In genomic region chr1:147252540-147252939, GRCh38 we compare ENCODE assay signal across 23 cellular contexts. TPM values are rescaled to one million over a fixed set of nuclear protein-coding genes. Genes with fewer than 3 reads are reported as not detected.
DNase-seq lines count a peak whose midpoint lies in the region; ATAC-seq and TF ChIP-seq lines count a peak whose summit lies in the region.
"Had no signal": no experiment of that assay in that cellular context is flagged by ENCODE, and none has a peak within 500 bp of the region (broad histone marks: within the 10 kb centered on the region; RNA-seq: fewer than 3 reads in every experiment).

No MANE protein-coding gene starts in this region.

- no peaks in the 10 kb centered on the region for H3K23me2 ChIP-seq in H9 (ENCODE audit: insufficient read length, low read depth, low read length, poor library complexity, severe bottlenecking)

- no peak overlapping the region for H2AK5ac ChIP-seq in H9 (ENCODE audit: insufficient read length, low read length)

- no peak for TF ChIP-seq CTCF in H9 (conservative IDR thresholded peaks at IDR 0.05)

- H3K23ac ChIP-seq in H9 (ENCODE audit: insufficient read length, low read depth, low read length) = no peak overlapping the region

- H3K27me3 Mint-ChIP-seq in H9 (ENCODE audit: low read depth) = no peaks in the 10 kb centered on the region
- no peaks in the 10 kb centered on the region for H3K27me3 Mint-ChIP-seq in stimulated activated naive B cell treated with anti-CD40 and anti-IgM and Interleukin-4, amounts not matched to agents 10 μg/mL and 1 μg/mL and 100 μg/mL, for 72 hours

- H3K36me3 Mint-ChIP-seq in H9 (ENCODE audit: insufficient read depth in 1 of 3, low read depth in 3 of 3) = peaks cover 13 to 29% (median 17%) of the 10 kb centered on the region in 3 experiments; a peak in 6 of 7 replicates
- peaks cover 22 to 50% of the 10 kb centered on the region in 2 donors for H3K36me3 Mint-ChIP-seq in stimulated activated naive B cell treated with anti-CD40 and anti-IgM and Interleukin-4, amounts not matched to agents 10 μg/mL and 1 μg/mL and 100 μg/mL, for 72 hours

- H3K79me2 ChIP-seq in H9 (ENCODE audit: insufficient read depth, low read length) = peaks cover 15% of the 10 kb centered on the region; the same call in 1 of the 2 replicates

- H3K9ac ChIP-seq in H9 (ENCODE audit: extremely low read depth, insufficient read length, low read length) = no peak overlapping the region

- peaks cover 3% of the 10 kb centered on the region; the same call in 1 of the 2 replicates for H3K4me1 ChIP-seq in H9 (ENCODE audit: insufficient read depth, low read length)

- peaks cover 25 to 36% of the 10 kb centered on the region in 2 experiments for H3K4me1 Mint-ChIP-seq in H9
- peaks cover 13 to 29% of the 10 kb centered on the region in 2 donors for H3K4me1 Mint-ChIP-seq in stimulated activated naive B cell treated with anti-CD40 and anti-IgM and Interleukin-4, amounts not matched to agents 10 μg/mL and 1 μg/mL and 100 μg/mL, for 72 hours

- H2AFZ ChIP-seq in H9 (ENCODE audit: low read length) = no peak overlapping the region

- peaks cover 1% of the 10 kb centered on the region for H3K79me1 ChIP-seq in H9 (ENCODE audit: insufficient read depth, low read depth, low read length, poor library complexity, severe bottlenecking)

- no peaks in the 10 kb centered on the region for H3K9me3 Mint-ChIP-seq in H9
- peaks cover 0 to 4% of the 10 kb centered on the region in 2 donors for H3K9me3 Mint-ChIP-seq in stimulated activated naive B cell treated with anti-CD40 and anti-IgM and Interleukin-4, amounts not matched to agents 10 μg/mL and 1 μg/mL and 100 μg/mL, for 72 hours
- H3K9me3 Mint-ChIP-seq: CD8-positive, alpha-beta T cell had no signal

- intact Hi-C loops in left colon (cut with DNase I, micrococcal nuclease) = no loop called here

- peak overlapping the region in 1 of 2 experiments; percentile 39; a peak in 1 of 5 replicates for H3K4me3 Mint-ChIP-seq in H9
- H3K4me3 Mint-ChIP-seq in stimulated activated naive B cell treated with anti-CD40 and anti-IgM and Interleukin-4, amounts not matched to agents 10 μg/mL and 1 μg/mL and 100 μg/mL, for 72 hours = no peak overlapping the region
- H3K4me3 Mint-ChIP-seq: CD8-positive, alpha-beta T cell had no signal

- H3K56ac ChIP-seq in H9 (ENCODE audit: insufficient read length, low read depth, low read length) = no peak overlapping the region

- H3K27ac ChIP-seq in H9 (ENCODE audit: insufficient read length, low read depth, low read length) = no peak overlapping the region

- WGBS in H9 (ENCODE audit: extremely low coverage, insufficient read length, low lambda C conversion rate) = no CpG with 5 or more reads among the region's 9 CpGs

- no peak overlapping the region for H4K8ac ChIP-seq in H9 (replicated peaks; ENCODE audit: insufficient read length, low read depth, low read length)

- no peaks in the 10 kb centered on the region for H4K20me1 ChIP-seq in H9 (ENCODE audit: control insufficient read depth, insufficient read depth, insufficient read length)

- H3K27ac Mint-ChIP-seq in H9 = peak overlapping the region; percentile 26 to 85 (median 63); a peak in 2 of 7 replicates
- H3K27ac Mint-ChIP-seq in stimulated activated naive B cell treated with anti-CD40 and anti-IgM and Interleukin-4, amounts not matched to agents 10 μg/mL and 1 μg/mL and 100 μg/mL, for 72 hours = no peak overlapping the region
- H3K27ac Mint-ChIP-seq: CD8-positive, alpha-beta T cell had no signal

- H2BK12ac ChIP-seq in H9 (ENCODE audit: insufficient read length, low read depth, low read length) = no peak overlapping the region

- no peak overlapping the region for H3K14ac ChIP-seq in H9 (ENCODE audit: insufficient read depth, low read length)

- H4K91ac ChIP-seq in H9 (ENCODE audit: insufficient read length, low read depth, low read length) = no peak overlapping the region

- H3K4me2 ChIP-seq in H9 (ENCODE audit: insufficient read depth, insufficient read length, low read length) = no peak overlapping the region

- H3K9me3 ChIP-seq in H9 (ENCODE audit: control insufficient read depth, low read depth, low read length) = no peaks in the 10 kb centered on the region

- no peaks in the 10 kb centered on the region for H3K27me3 ChIP-seq in H9 (ENCODE audit: insufficient read depth, low read length)

- no peak overlapping the region for H2BK20ac ChIP-seq in H9 (ENCODE audit: low read depth, low read length, poor library complexity, severe bottlenecking)

- H3T11ph ChIP-seq in H9 (ENCODE audit: low read length) = no peak overlapping the region

- no peak overlapping the region for H2BK5ac ChIP-seq in H9 (ENCODE audit: insufficient read length, low read length)

- no peak overlapping the region for H2BK120ac ChIP-seq in H9 (ENCODE audit: low read depth, low read length, poor library complexity, severe bottlenecking)

- H3K4ac ChIP-seq in H9 (ENCODE audit: low read depth, low read length) = no peak overlapping the region

- no peak overlapping the region for H4K5ac ChIP-seq in H9 (ENCODE audit: insufficient read length, low read depth, low read length)

- no peak overlapping the region for H2BK15ac ChIP-seq in H9 (ENCODE audit: low read depth, low read length)

- no peak overlapping the region for H3K18ac ChIP-seq in H9 (ENCODE audit: insufficient read length, low read depth, low read length)

- DNase-seq in NCI-H187 treated with DMSO at 0.1 percent for 48 hours (lab: John Stamatoyannopoulos, UW) (peak; percentile 48), NCI-H187 (lab: John Stamatoyannopoulos, UW) (no peak), H9 (no peak), NCI-H526 treated with DMSO at 0.1 percent for 48 hours (lab: John Stamatoyannopoulos, UW) (peak; percentile 68), left colon (no peak), germinal center (ENCODE audit: low spot score) (no peak)
- no peak for DNase-seq in stimulated activated naive B cell treated with anti-CD40 and anti-IgM and Interleukin-4, amounts not matched to agents 10 μg/mL and 1 μg/mL and 100 μg/mL, for 72 hours
- DNase-seq: 8988T; Calu3; CD8-positive, alpha-beta T cell; DMS53; GDM1; GOT3; Karpas-422; NCI-H1417 treated with DMSO at 0.1 percent for 48 hours; NCI-H2081; NCI-H446 treated with DMSO at 0.1 percent for 48 hours; NCI-H774; NK-92 treated with Interleukin-12 subunit alpha and Interleukin-12 subunit beta, amount 100 ng/mL, for 24 hours; SIG-M5 had no signal

- ATAC-seq in left colon (peak; percentile 46), HG02981 (IDR thresholded peaks at IDR 0.05; ENCODE audit: unreplicated experiment) (no peak)
- ATAC-seq in stimulated activated naive B cell treated with anti-CD40 and anti-IgM and Interleukin-4, amounts not matched to agents 10 μg/mL and 1 μg/mL and 100 μg/mL, for 72 hours (replicated peaks) = no peak
- ATAC-seq: CD8-positive, alpha-beta T cell; HCT116; SK-N-SH treated with all-trans-retinoic acid at 6 μM for 48 hours had no signal

RNA-seq across cellular contexts. Expression of gene CHD1L, which starts 10.1 kb away (rescaled TPM):
- total RNA-seq in H9 (2021) (64.2 and 68.9 TPM in 2 replicates), left colon (10 to 100 TPM; 34.9 to 37.4 TPM)

RNA-seq across cellular contexts. Expression of gene FMO5, which starts 27.4 kb away (rescaled TPM):
- 0.61 and 0.72 TPM in 2 replicates for total RNA-seq in H9 (2021)
- total RNA-seq in left colon = 100 to 1,000 TPM in 1 of 2 donors, 10 to 100 TPM in 1; 65.9 to 100 TPM

Comparison
In these comparisons a context has a peak if more than half of its experiments do, and no peak if none do; other contexts are left out.
1. DNase-seq: peak in NCI-H187 treated with DMSO at 0.1 percent for 48 hours (single experiment) and NCI-H526 treated with DMSO at 0.1 percent for 48 hours (single experiment); none in NCI-H187 (0 of 2), H9 (single experiment), left colon (0 of 2), stimulated activated naive B cell treated with anti-CD40 and anti-IgM and Interleukin-4, amounts not matched to agents 10 μg/mL and 1 μg/mL and 100 μg/mL, for 72 hours (single experiment) and germinal center (single experiment).
2. RNA of gene FMO5, which starts 27.4 kb away (total RNA-seq): 65.9 to 100 TPM in left colon; 0.61 to 0.72 TPM in H9; every median in the first group is over 10 times any median in the second.